9 cellular contexts compared by ENCODE assay signal in the genomic region with DNA sequence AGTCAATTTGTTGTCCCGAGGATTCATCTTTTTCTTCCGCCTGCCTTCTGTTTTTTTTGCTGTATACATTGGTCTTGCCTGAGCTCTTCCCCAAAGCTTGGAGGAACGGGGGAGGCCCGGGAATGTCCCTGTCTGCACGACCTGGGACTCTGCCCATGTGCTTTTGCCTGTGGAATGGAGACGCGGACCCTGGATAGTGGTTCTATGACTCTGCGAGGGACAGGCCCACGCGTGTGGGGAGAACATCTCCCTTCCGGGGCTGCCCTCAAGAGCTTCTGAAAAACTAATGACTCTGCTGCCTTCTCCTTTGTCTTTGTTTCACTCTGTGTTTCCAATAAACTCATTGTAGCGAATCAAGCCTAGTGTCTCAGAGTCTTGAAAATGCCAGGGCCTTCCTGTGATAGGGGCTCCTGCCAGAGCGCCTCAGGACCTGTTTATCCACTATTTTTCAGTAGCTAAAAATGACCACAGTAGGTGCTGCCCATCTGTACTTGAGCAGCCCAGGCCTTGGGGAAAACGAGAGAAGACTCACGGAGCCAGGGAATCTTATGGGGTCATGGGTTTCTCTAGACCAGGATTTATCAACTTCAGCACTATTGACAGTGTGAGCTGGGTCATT. TPM values are rescaled to one million over a fixed set of nuclear protein-coding genes. Genes with fewer than 3 reads are reported as not detected.
DNase-seq lines count a peak whose midpoint lies in the region; ATAC-seq and TF ChIP-seq lines count a peak whose summit lies in the region.
"Had no signal": no experiment of that assay in that cellular context is flagged by ENCODE, and none has a peak within 500 bp of the region (broad histone marks: within the 10 kb centered on the region; RNA-seq: fewer than 3 reads in every experiment).

No MANE protein-coding gene starts in this region.

- CTCF ChIA-PET in CD4-positive, alpha-beta T cell (lab: Charles Lee), result no interaction called here

- peaks cover 76% of the 10 kb centered on the region for H3K27me3 ChIP-seq in cardiac muscle cell
- no peaks in the 10 kb centered on the region for H3K27me3 ChIP-seq in right cardiac atrium (ENCODE audit: control insufficient read depth, insufficient read depth)
- peaks cover 30% of the 10 kb centered on the region for H3K27me3 ChIP-seq in mucosa of stomach (ENCODE audit: control insufficient read depth, insufficient read depth, low read length)
- peaks cover 0 to 39% of the 10 kb centered on the region in 2 donors for H3K27me3 ChIP-seq in tibial nerve
- H3K27me3 ChIP-seq in CD4-positive, alpha-beta T cell (ENCODE audit: control insufficient read depth, insufficient read depth, low read length), result peaks cover 61% of the 10 kb centered on the region

- no peak for TF ChIP-seq CTCF in cardiac muscle cell (IDR thresholded peaks at IDR 0.05; ENCODE audit: low read depth, low read length)
- no peak for TF ChIP-seq CTCF in chondrocyte (IDR thresholded peaks at IDR 0.05)
- no peak for TF ChIP-seq CTCF in tibial nerve (IDR thresholded peaks at IDR 0.05)
- TF ChIP-seq CTCF in CD4-positive, alpha-beta T cell (IDR thresholded peaks at IDR 0.05), result no peak

- WGBS in right cardiac atrium, result 47% methylated on average over 15 of the region's 15 CpGs
- WGBS in tibial nerve, 2 donors, result 57 to 58% methylated on average over 15 of the region's 15 CpGs

- H3K27ac ChIP-seq in cardiac muscle cell (no peak overlapping the region), right cardiac atrium (ENCODE audit: low read length) (no peak overlapping the region), tibial nerve (no peak overlapping the region)
- no peak overlapping the region for H3K27ac ChIP-seq in CD4-positive, alpha-beta T cell (ENCODE audit: low read depth, low read length)

- peak overlapping the region; percentile 81 for H3K4me3 Mint-ChIP-seq in chondrocyte (ENCODE audit: unreplicated experiment)
- H3K4me3 Mint-ChIP-seq in CD4-positive, alpha-beta T cell, result no peak overlapping the region

- no peaks in the 10 kb centered on the region for H3K9me3 Mint-ChIP-seq in chondrocyte (ENCODE audit: low read depth)
- no peaks in the 10 kb centered on the region for H3K9me3 Mint-ChIP-seq in CD4-positive, alpha-beta T cell

- H3K4me1 ChIP-seq in cardiac muscle cell (ENCODE audit: low read depth), result peaks cover 3% of the 10 kb centered on the region
- no peaks in the 10 kb centered on the region for H3K4me1 ChIP-seq in right cardiac atrium (ENCODE audit: control insufficient read depth, insufficient read depth, low read length)
- peaks cover 12% of the 10 kb centered on the region for H3K4me1 ChIP-seq in mucosa of stomach (ENCODE audit: control insufficient read depth, insufficient read depth, low read length)
- H3K4me1 ChIP-seq in tibial nerve, result peaks cover 0 to 12% (median 7%) of the 10 kb centered on the region in 4 donors

- peaks cover 23% of the 10 kb centered on the region for H3K27me3 Mint-ChIP-seq in chondrocyte (ENCODE audit: low read depth)
- H3K27me3 Mint-ChIP-seq in CD4-positive, alpha-beta T cell, result peaks cover 87% of the 10 kb centered on the region

- TF ChIP-seq EP300 in tibial nerve (IDR thresholded peaks at IDR 0.05), result no peak

- POLR2A ChIA-PET in CD4-positive, alpha-beta T cell (lab: Charles Lee), result no interaction called here

- H3K9ac ChIP-seq in mucosa of stomach (ENCODE audit: low read length), result peak overlapping the region; percentile 52

- H3K27ac Mint-ChIP-seq in chondrocyte (ENCODE audit: unreplicated experiment), result no peak overlapping the region
- no peak overlapping the region for H3K27ac Mint-ChIP-seq in CD4-positive, alpha-beta T cell

- H3K4me1 Mint-ChIP-seq in chondrocyte (ENCODE audit: low read depth), result peaks cover 26% of the 10 kb centered on the region
- peaks cover 11% of the 10 kb centered on the region for H3K4me1 Mint-ChIP-seq in CD4-positive, alpha-beta T cell (ENCODE audit: low read depth)

- intact Hi-C loops in right cardiac atrium (cut with DNase I), result no loop called here
- intact Hi-C loops in CD4-positive, alpha-beta T cell (cut with DNase I, micrococcal nuclease), result no loop called here

- H3K4me3 ChIP-seq in cardiac muscle cell (peak overlapping the region; percentile 22), right cardiac atrium (ENCODE audit: low read length) (no peak overlapping the region), mucosa of stomach (ENCODE audit: low read length) (no peak overlapping the region), tibial nerve (peak overlapping the region in 3 of 4 donors; percentile 17 to 49 (median 33))

- H3K36me3 Mint-ChIP-seq in chondrocyte (ENCODE audit: low read depth), result no peaks in the 10 kb centered on the region
- H3K36me3 Mint-ChIP-seq in CD4-positive, alpha-beta T cell (ENCODE audit: low read depth), result no peaks in the 10 kb centered on the region

- no peaks in the 10 kb centered on the region for H3K36me3 ChIP-seq in cardiac muscle cell
- H3K36me3 ChIP-seq in mucosa of stomach (ENCODE audit: control insufficient read depth, insufficient read depth, low read length), result no peaks in the 10 kb centered on the region
- no peaks in the 10 kb centered on the region for H3K36me3 ChIP-seq in tibial nerve

- DNase-seq in cardiac muscle cell (ENCODE audit: low read depth in 1 of 2, low spot score in 1 of 2), result no peak
- DNase-seq in right cardiac atrium, result no peak
- DNase-seq in chondrocyte (ENCODE audit: low spot score), result no peak
- no peak for DNase-seq in tibial nerve (ENCODE audit: low spot score in 2 of 2)
- DNase-seq in stimulated activated CD8-positive, alpha-beta memory T cell treated with anti-CD3 and anti-CD28 coated beads, Interleukin-4, amount 100 ng/mL, for 48 hours, result no peak
- no peak for DNase-seq in CD4-positive, alpha-beta T cell

- H3K9me3 ChIP-seq in cardiac muscle cell (ENCODE audit: low read depth), result no peaks in the 10 kb centered on the region
- H3K9me3 ChIP-seq in right cardiac atrium (ENCODE audit: control insufficient read depth, low read length), result no peaks in the 10 kb centered on the region
- no peaks in the 10 kb centered on the region for H3K9me3 ChIP-seq in mucosa of stomach (ENCODE audit: control insufficient read depth, low read length)
- no peaks in the 10 kb centered on the region for H3K9me3 ChIP-seq in tibial nerve
- H3K9me3 ChIP-seq in CD4-positive, alpha-beta T cell (ENCODE audit: control insufficient read depth, low read length), result no peaks in the 10 kb centered on the region

- ATAC-seq in right cardiac atrium (no peak), HG03442 (IDR thresholded peaks at IDR 0.05; ENCODE audit: unreplicated experiment) (no peak)
- ATAC-seq in CD4-positive, alpha-beta T cell (ENCODE audit: poor library complexity), result no peak

- no peak for TF ChIP-seq POLR2A in tibial nerve (IDR thresholded peaks at IDR 0.05)

RNA-seq across cellular contexts. Expression of a gene that starts 12.3 kb away (rescaled TPM):
- total RNA-seq in cardiac muscle cell (not detected in 2 replicates), right cardiac atrium (not detected), chondrocyte (not detected in 3 replicates), tibial nerve (not detected)
- polyA plus RNA-seq in cardiac muscle cell (not detected in 2 replicates), right cardiac atrium (not detected)
- not detected for total RNA-seq in CD4-positive, alpha-beta T cell
- total RNA-seq: mononuclear cell had no signal

RNA-seq across cellular contexts. Expression of a gene that starts 17.6 kb away (rescaled TPM):
- total RNA-seq in cardiac muscle cell (not detected in 2 replicates), right cardiac atrium (not detected), chondrocyte (1.1 to 2.2 TPM (median 1.3 TPM) in 3 replicates), tibial nerve (not detected)
- polyA plus RNA-seq in cardiac muscle cell (not detected in 2 replicates), right cardiac atrium (not detected)
- total RNA-seq in CD4-positive, alpha-beta T cell, result not detected
- total RNA-seq: mononuclear cell had no signal

RNA-seq across cellular contexts. Expression of a gene that starts 34.5 kb away (rescaled TPM):
- total RNA-seq in cardiac muscle cell (0.14 TPM in 1 of 2 replicates, not detected in the other), right cardiac atrium (not detected), chondrocyte (0.44 to 0.92 TPM (median 0.67 TPM) in 3 replicates), tibial nerve (not detected)
- polyA plus RNA-seq in cardiac muscle cell (0.35 TPM in 1 of 2 replicates, not detected in the other), right cardiac atrium (not detected)
- not detected for total RNA-seq in CD4-positive, alpha-beta T cell

RNA-seq across cellular contexts. Expression of a gene that starts 58.4 kb away (rescaled TPM):
- total RNA-seq in cardiac muscle cell (0.12 TPM in 1 of 2 replicates, not detected in the other), right cardiac atrium (not detected), chondrocyte (not detected in 3 replicates), tibial nerve (not detected)
- polyA plus RNA-seq in cardiac muscle cell (not detected in 2 replicates), right cardiac atrium (not detected)
- total RNA-seq in CD4-positive, alpha-beta T cell, result not detected
- total RNA-seq: mononuclear cell had no signal

Comparison
In these comparisons a context has a peak if more than half of its experiments do, and no peak if none do; other contexts are left out.
1. H3K4me3 ChIP-seq: peak in cardiac muscle cell (single experiment) and tibial nerve (3 of 4); none in right cardiac atrium (single experiment) and mucosa of stomach (single experiment).